ENCODE assay signal across 3 cellular contexts in genomic region chr5:134365604-134366003, GRCh38.
TF ChIP-seq lines count a peak whose summit lies in the region.

No MANE protein-coding gene starts in this region.

TF ChIP-seq in SK-N-SH, 30 proteins besides CTCF, POLR2A, EP300 and RAD21 (continued from another document):
- no peak for TF ChIP-seq CHD2 (IDR thresholded peaks at IDR 0.05; ENCODE audit: low read length, partially characterized antibody)
- no peak for TF ChIP-seq SIN3A (IDR thresholded peaks at IDR 0.05; ENCODE audit: borderline replicate concordance, low read depth, low read length)

TF ChIP-seq in SK-N-SH treated with all-trans-retinoic acid at 6 μM for 48 hours, 23 proteins besides CTCF, POLR2A, EP300 and RAD21 (continued from another document):
- TF ChIP-seq TSHZ2 (CRISPR knock-in tag; IDR thresholded peaks at IDR 0.05) (no peak), TCF4 (CRISPR knock-in tag; IDR thresholded peaks at IDR 0.05; ENCODE audit: borderline replicate concordance) (no peak), ZFP30 (CRISPR knock-in tag; IDR thresholded peaks at IDR 0.05) (no peak), CREB5 (CRISPR knock-in tag; IDR thresholded peaks at IDR 0.05; ENCODE audit: low read depth) (no peak)

TF ChIP-seq in HEK293T, 16 proteins besides CTCF, POLR2A, EP300 and RAD21 (continued from another document):
- TF ChIP-seq, protein P1, sequence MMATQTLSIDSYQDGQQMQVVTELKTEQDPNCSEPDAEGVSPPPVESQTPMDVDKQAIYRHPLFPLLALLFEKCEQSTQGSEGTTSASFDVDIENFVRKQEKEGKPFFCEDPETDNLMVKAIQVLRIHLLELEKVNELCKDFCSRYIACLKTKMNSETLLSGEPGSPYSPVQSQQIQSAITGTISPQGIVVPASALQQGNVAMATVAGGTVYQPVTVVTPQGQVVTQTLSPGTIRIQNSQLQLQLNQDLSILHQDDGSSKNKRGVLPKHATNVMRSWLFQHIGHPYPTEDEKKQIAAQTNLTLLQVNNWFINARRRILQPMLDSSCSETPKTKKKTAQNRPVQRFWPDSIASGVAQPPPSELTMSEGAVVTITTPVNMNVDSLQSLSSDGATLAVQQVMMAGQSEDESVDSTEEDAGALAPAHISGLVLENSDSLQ (IDR thresholded peaks at IDR 0.05), result no peak
